In genomic region chr14:94485944-94486841, GRCh38 we compare ENCODE assay signal across 8 cellular contexts. TPM values are rescaled to one million over a fixed set of nuclear protein-coding genes. Genes with fewer than 3 reads are reported as not detected.
A peak's percentile ranks its signal among the peaks of the same experiment; 100 is the strongest.
DNase-seq lines count a peak whose midpoint lies in the region; ATAC-seq and TF ChIP-seq lines count a peak whose summit lies in the region.

No MANE protein-coding gene starts in this region.

- H3K36me3 Mint-ChIP-seq in naive thymus-derived CD4-positive, alpha-beta T cell: no peaks in the 10 kb centered on the region

- TF ChIP-seq CTCF in fibroblast of lung (conservative IDR thresholded peaks at IDR 0.05 in 1 of 2, IDR thresholded peaks at IDR 0.05 in 1 of 2; ENCODE audit: low read depth in 1 of 2, low read length in 2 of 2) (peak; percentile 96 to 99), testis (IDR thresholded peaks at IDR 0.05) (peak; percentile 87 to 99 (median 88))

- 13 to 14% methylated on average over 18 to 25 of the region's 26 CpGs for WGBS in testis, 2 donors

- no peaks in the 10 kb centered on the region for H3K9me3 ChIP-seq in fibroblast of lung (ENCODE audit: control insufficient read depth, insufficient read depth, low read depth, low read length)
- no peaks in the 10 kb centered on the region for H3K9me3 ChIP-seq in naive thymus-derived CD4-positive, alpha-beta T cell (ENCODE audit: control insufficient read depth in 2 of 3, low read length in 3 of 3)
- H3K9me3 ChIP-seq in testis: no peaks in the 10 kb centered on the region

- H2AFZ ChIP-seq in fibroblast of lung (ENCODE audit: low read length): no peak overlapping the region

- H3K4me2 ChIP-seq in fibroblast of lung (ENCODE audit: extremely low read depth, insufficient read depth, low read length): no peak overlapping the region

- no peaks in the 10 kb centered on the region for H3K27me3 ChIP-seq in fibroblast of lung (ENCODE audit: control insufficient read depth, insufficient read depth, low read length)
- peaks cover 0 to 3% of the 10 kb centered on the region in 2 donors for H3K27me3 ChIP-seq in naive thymus-derived CD4-positive, alpha-beta T cell (ENCODE audit: control insufficient read depth in 2 of 2, insufficient read depth in 2 of 2, low read length in 2 of 2)
- H3K27me3 ChIP-seq in testis: no peaks in the 10 kb centered on the region

- no peak overlapping the region for H3K27ac Mint-ChIP-seq in naive thymus-derived CD4-positive, alpha-beta T cell

- no peak overlapping the region for H3K4me3 Mint-ChIP-seq in naive thymus-derived CD4-positive, alpha-beta T cell

- POLR2A ChIA-PET in naive thymus-derived CD4-positive, alpha-beta T cell (lab: Charles Lee): no interaction called here

- intact Hi-C loops in naive thymus-derived CD4-positive, alpha-beta T cell (cut with micrococcal nuclease): loop anchor here (2.0 to 5.0 kb wide), 3 partner anchors 64 to 829 kb away; no protein-coding TSS in a partner anchor
- intact Hi-C loops in testis (cut with DNase I; ENCODE audit: low total_unique reads): no loop called here

- peaks cover 0 to 3% (median 0%) of the 10 kb centered on the region in 7 donors for H3K4me1 Mint-ChIP-seq in naive thymus-derived CD4-positive, alpha-beta T cell

- H3K79me2 ChIP-seq in fibroblast of lung (ENCODE audit: control insufficient read depth, insufficient read depth, low read length): no peaks in the 10 kb centered on the region

- no peak overlapping the region for H3K9ac ChIP-seq in fibroblast of lung (ENCODE audit: insufficient read depth, low read length)

- TF ChIP-seq POLR2A in testis (IDR thresholded peaks at IDR 0.05): no peak

- H3K4me3 ChIP-seq in fibroblast of lung (replicated peaks in 1 of 4; ENCODE audit: control extremely low read depth in 1 of 4, insufficient read depth in 1 of 4, low read depth in 3 of 4, low read length in 4 of 4): no peak overlapping the region
- H3K4me3 ChIP-seq in naive thymus-derived CD4-positive, alpha-beta T cell (ENCODE audit: low read length): no peak overlapping the region
- H3K4me3 ChIP-seq in testis: peak overlapping the region in 1 of 2 donors; percentile 9

- DNase-seq in COLO829 (ENCODE audit: low spot score) (peak; percentile 75), NCI-H524 treated with DMSO at 0.1 percent for 48 hours (lab: John Stamatoyannopoulos, UW) (peak; percentile 26), activated T-cell treated with anti-CD3 and anti-CD28 coated beads for 24 hours (ENCODE audit: low read depth) (peak; percentile 20), fibroblast of lung (ENCODE audit: low read depth in 2 of 2) (peak; percentile 30 to 34), testis (peak; percentile 70)
- peak in 7 of 9 donors; percentile 13 to 56 (median 30) for DNase-seq in naive thymus-derived CD4-positive, alpha-beta T cell

- H3K27ac ChIP-seq in fibroblast of lung (ENCODE audit: insufficient read depth, low read length) (no peak overlapping the region), testis (no peak overlapping the region)
- no peak overlapping the region for H3K27ac ChIP-seq in naive thymus-derived CD4-positive, alpha-beta T cell (ENCODE audit: low read depth, low read length)

- ATAC-seq in GM21723 (IDR thresholded peaks at IDR 0.05; ENCODE audit: unreplicated experiment) (peak; percentile 60), HG03108 (IDR thresholded peaks at IDR 0.05; ENCODE audit: unreplicated experiment) (no peak)
- peak; percentile 66 for ATAC-seq in naive thymus-derived CD4-positive, alpha-beta T cell

- no peaks in the 10 kb centered on the region for H3K4me1 ChIP-seq in fibroblast of lung (ENCODE audit: control insufficient read depth, extremely low read depth, insufficient read depth, low read length)
- H3K4me1 ChIP-seq in naive thymus-derived CD4-positive, alpha-beta T cell (ENCODE audit: control insufficient read depth in 2 of 2, insufficient read depth in 2 of 2, low read length in 2 of 2): no peaks in the 10 kb centered on the region
- H3K4me1 ChIP-seq in testis: peaks cover 11% of the 10 kb centered on the region

- H3K36me3 ChIP-seq in fibroblast of lung (ENCODE audit: control insufficient read depth, insufficient read depth, low read length) (no peaks in the 10 kb centered on the region), testis (ENCODE audit: low read depth, missing control alignments) (no peaks in the 10 kb centered on the region)
- H3K36me3 ChIP-seq in naive thymus-derived CD4-positive, alpha-beta T cell (ENCODE audit: control insufficient read depth in 2 of 3, insufficient read depth in 3 of 3, low read length in 3 of 3): no peaks in the 10 kb centered on the region

- CTCF ChIA-PET in naive thymus-derived CD4-positive, alpha-beta T cell (lab: Charles Lee): interaction anchor here (0.6 to 1.2 kb wide), 4 partner anchors 19 to 471 kb away, joined by 3 to 8 read pairs (median 4); no protein-coding TSS in a partner anchor

- H3K27me3 Mint-ChIP-seq in naive thymus-derived CD4-positive, alpha-beta T cell: peaks cover 2 to 35% (median 26%) of the 10 kb centered on the region in 5 donors

- peaks cover 0 to 3% (median 0%) of the 10 kb centered on the region in 11 donors for H3K9me3 Mint-ChIP-seq in naive thymus-derived CD4-positive, alpha-beta T cell

- H4K20me1 ChIP-seq in fibroblast of lung (ENCODE audit: control insufficient read depth, extremely low read depth, insufficient read depth, low read length): no peaks in the 10 kb centered on the region

RNA-seq across cellular contexts. Expression of gene SERPINA9, which starts 10.2 kb away (rescaled TPM):
- total RNA-seq in fibroblast of lung: not detected in 2 replicates
- polyA plus RNA-seq in fibroblast of lung: not detected in 2 replicates
- polyA plus RNA-seq in fibroblast of lung (2012): not detected in 2 replicates
- not detected in 2 replicates for polyA minus RNA-seq in fibroblast of lung (ENCODE audit: low replicate concordance)
- total RNA-seq in naive thymus-derived CD4-positive, alpha-beta T cell: not detected
- polyA plus RNA-seq in naive thymus-derived CD4-positive, alpha-beta T cell: not detected
- not detected for total RNA-seq in testis
- polyA plus RNA-seq in testis (ENCODE audit: insufficient read depth, low read depth, low replicate concordance): not detected

RNA-seq across cellular contexts. Expression of gene SERPINA12, which starts 23.1 kb away (rescaled TPM):
- total RNA-seq in fibroblast of lung: not detected in 2 replicates
- polyA plus RNA-seq in fibroblast of lung: not detected in 2 replicates
- not detected in 2 replicates for polyA plus RNA-seq in fibroblast of lung (2012)
- not detected in 2 replicates for polyA minus RNA-seq in fibroblast of lung (ENCODE audit: low replicate concordance)
- total RNA-seq in naive thymus-derived CD4-positive, alpha-beta T cell: not detected
- polyA plus RNA-seq in naive thymus-derived CD4-positive, alpha-beta T cell: not detected
- total RNA-seq in testis: under 1 TPM; 0.25 to 0.47 TPM
- polyA plus RNA-seq in testis (ENCODE audit: insufficient read depth, low read depth, low replicate concordance): not detected

RNA-seq across cellular contexts. Expression of gene SERPINA11, which starts 33.6 kb away (rescaled TPM):
- not detected in 2 replicates for total RNA-seq in fibroblast of lung
- not detected in 2 replicates for polyA plus RNA-seq in fibroblast of lung
- not detected in 2 replicates for polyA plus RNA-seq in fibroblast of lung (2012)
- not detected in 2 replicates for polyA minus RNA-seq in fibroblast of lung (ENCODE audit: low replicate concordance)
- not detected for total RNA-seq in naive thymus-derived CD4-positive, alpha-beta T cell
- polyA plus RNA-seq in naive thymus-derived CD4-positive, alpha-beta T cell: not detected
- total RNA-seq in testis: not detected
- polyA plus RNA-seq in testis (ENCODE audit: insufficient read depth, low read depth, low replicate concordance): not detected

Comparison
In these comparisons a context has a peak if more than half of its experiments do, and no peak if none do; other contexts are left out.
1. DNase-seq: peak in every context shown above with its lines; median percentile 75 in COLO829; 70 in testis; 32 in fibroblast of lung; 30 in naive thymus-derived CD4-positive, alpha-beta T cell; 26 in NCI-H524 treated with DMSO at 0.1 percent for 48 hours; 20 in activated T-cell treated with anti-CD3 and anti-CD28 coated beads for 24 hours.